In the genomic region with DNA sequence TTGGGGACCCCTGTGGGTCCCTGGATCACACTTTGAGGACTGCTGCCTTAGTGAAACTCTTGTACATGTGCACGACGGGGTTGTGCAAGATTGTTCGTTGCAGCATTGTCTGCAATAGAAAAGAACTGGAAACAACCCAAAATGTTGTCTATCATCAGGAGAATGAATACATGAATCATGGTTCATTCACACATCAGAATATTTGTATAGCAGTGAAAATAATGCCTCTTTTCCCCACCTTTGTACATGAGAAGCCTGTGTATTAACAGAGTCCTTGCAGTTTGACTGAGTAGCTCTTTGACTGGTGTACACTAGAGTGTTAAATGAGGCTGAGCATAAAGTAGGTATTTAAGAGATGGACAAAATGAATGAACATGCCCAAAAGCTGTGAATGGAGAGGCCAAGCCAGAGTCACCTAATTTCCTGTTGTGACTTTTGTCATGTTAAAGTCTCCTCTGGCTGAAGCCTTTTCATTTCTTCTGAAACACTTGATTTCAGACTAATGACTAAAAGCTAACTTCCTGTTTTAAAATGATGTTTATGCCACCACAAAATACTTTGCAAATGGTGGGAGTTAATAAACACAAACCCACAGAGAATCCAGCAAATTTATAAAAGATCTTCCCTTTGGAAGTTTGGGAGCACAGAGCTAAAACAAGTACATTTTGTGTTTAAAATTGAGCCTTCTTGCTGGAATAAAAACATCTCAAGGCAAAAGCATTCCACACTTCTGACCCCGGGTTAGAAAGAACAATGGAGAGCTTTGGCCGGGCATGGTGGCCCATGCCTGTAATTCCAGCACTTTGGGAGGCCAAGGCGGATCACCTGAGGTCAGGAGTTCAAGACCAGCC, we compare ENCODE assay signal across 1 cellular context.
TF ChIP-seq lines count a peak whose summit lies in the region.

No MANE protein-coding gene starts in this region.

TF ChIP-seq in GM12878, 131 proteins besides CTCF, POLR2A, EP300 and RAD21 (continued from another document and continues in another):
- TF ChIP-seq, protein P1, sequence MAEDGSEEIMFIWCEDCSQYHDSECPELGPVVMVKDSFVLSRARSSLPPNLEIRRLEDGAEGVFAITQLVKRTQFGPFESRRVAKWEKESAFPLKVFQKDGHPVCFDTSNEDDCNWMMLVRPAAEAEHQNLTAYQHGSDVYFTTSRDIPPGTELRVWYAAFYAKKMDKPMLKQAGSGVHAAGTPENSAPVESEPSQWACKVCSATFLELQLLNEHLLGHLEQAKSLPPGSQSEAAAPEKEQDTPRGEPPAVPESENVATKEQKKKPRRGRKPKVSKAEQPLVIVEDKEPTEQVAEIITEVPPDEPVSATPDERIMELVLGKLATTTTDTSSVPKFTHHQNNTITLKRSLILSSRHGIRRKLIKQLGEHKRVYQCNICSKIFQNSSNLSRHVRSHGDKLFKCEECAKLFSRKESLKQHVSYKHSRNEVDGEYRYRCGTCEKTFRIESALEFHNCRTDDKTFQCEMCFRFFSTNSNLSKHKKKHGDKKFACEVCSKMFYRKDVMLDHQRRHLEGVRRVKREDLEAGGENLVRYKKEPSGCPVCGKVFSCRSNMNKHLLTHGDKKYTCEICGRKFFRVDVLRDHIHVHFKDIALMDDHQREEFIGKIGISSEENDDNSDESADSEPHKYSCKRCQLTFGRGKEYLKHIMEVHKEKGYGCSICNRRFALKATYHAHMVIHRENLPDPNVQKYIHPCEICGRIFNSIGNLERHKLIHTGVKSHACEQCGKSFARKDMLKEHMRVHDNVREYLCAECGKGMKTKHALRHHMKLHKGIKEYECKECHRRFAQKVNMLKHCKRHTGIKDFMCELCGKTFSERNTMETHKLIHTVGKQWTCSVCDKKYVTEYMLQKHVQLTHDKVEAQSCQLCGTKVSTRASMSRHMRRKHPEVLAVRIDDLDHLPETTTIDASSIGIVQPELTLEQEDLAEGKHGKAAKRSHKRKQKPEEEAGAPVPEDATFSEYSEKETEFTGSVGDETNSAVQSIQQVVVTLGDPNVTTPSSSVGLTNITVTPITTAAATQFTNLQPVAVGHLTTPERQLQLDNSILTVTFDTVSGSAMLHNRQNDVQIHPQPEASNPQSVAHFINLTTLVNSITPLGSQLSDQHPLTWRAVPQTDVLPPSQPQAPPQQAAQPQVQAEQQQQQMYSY (CRISPR knock-in tag; IDR thresholded peaks at IDR 0.05): no peak
- TF ChIP-seq FOXK2 (IDR thresholded peaks at IDR 0.05) (no peak), MTA3 (IDR thresholded peaks at IDR 0.05; ENCODE audit: borderline replicate concordance, low read length) (0 out of 2 replicates have a peak, but pooled peaks have one; percentile 66), SREBF1 (IDR thresholded peaks at IDR 0.05; ENCODE audit: low read length) (no peak), MYC (IDR thresholded peaks at IDR 0.05; ENCODE audit: insufficient read depth, insufficient read length, insufficient replicate concordance, low read length, severe bottlenecking) (no peak), SIN3A (IDR thresholded peaks at IDR 0.05; ENCODE audit: low read depth, low read length) (no peak), NR2C1 (IDR thresholded peaks at IDR 0.05) (no peak), SP1 (IDR thresholded peaks at IDR 0.05; ENCODE audit: low read depth, low read length) (no peak), CBX3 (IDR thresholded peaks at IDR 0.05; ENCODE audit: borderline replicate concordance, low read depth) (no peak), SREBF2 (IDR thresholded peaks at IDR 0.05; ENCODE audit: low read length) (no peak), FOXM1 (IDR thresholded peaks at IDR 0.05; ENCODE audit: low read depth, low read length) (0 out of 2 replicates have a peak, but pooled peaks have one; percentile 43), ZZZ3 (IDR thresholded peaks at IDR 0.05; ENCODE audit: control insufficient read depth, insufficient read length, low read depth) (no peak), KAT2A (conservative IDR thresholded peaks at IDR 0.05; ENCODE audit: control insufficient read depth, low read depth, low read length) (no peak), YBX1 (IDR thresholded peaks at IDR 0.05) (no peak), NBN (IDR thresholded peaks at IDR 0.05) (0 out of 2 replicates have a peak, but pooled peaks have one; percentile 51), ZNF207 (IDR thresholded peaks at IDR 0.05; ENCODE audit: borderline replicate concordance) (no peak), HDAC6 (IDR thresholded peaks at IDR 0.05; ENCODE audit: unreplicated experiment) (no peak), ZNF24 (IDR thresholded peaks at IDR 0.05) (peak; percentile 94), EED (IDR thresholded peaks at IDR 0.05; ENCODE audit: low read depth) (peak; percentile 72; the same call in 1 of the 2 replicates), KLF5 (IDR thresholded peaks at IDR 0.05; ENCODE audit: partially characterized antibody) (no peak), GATAD2B (conservative IDR thresholded peaks at IDR 0.05; ENCODE audit: low read depth) (0 out of 2 replicates have a peak, but pooled peaks have one; percentile 56), SMARCA5 (IDR thresholded peaks at IDR 0.05) (peak; percentile 81), BMI1 (IDR thresholded peaks at IDR 0.05; ENCODE audit: borderline replicate concordance) (peak; percentile 56; the same call in 1 of the 2 replicates), DPF2 (IDR thresholded peaks at IDR 0.05) (peak; percentile 86), TCF7 (IDR thresholded peaks at IDR 0.05; ENCODE audit: borderline replicate concordance) (no peak), CREM (IDR thresholded peaks at IDR 0.05; ENCODE audit: low read depth) (0 out of 2 replicates have a peak, but pooled peaks have one; percentile 50), RCOR1 (conservative IDR thresholded peaks at IDR 0.05; ENCODE audit: low read depth, low read length) (no peak), MXI1 (IDR thresholded peaks at IDR 0.05; ENCODE audit: low read depth, low read length) (peak; percentile 37; the same call in 1 of the 2 replicates), ETV6 (conservative IDR thresholded peaks at IDR 0.05 in 1 of 2, IDR thresholded peaks at IDR 0.05 in 1 of 2; ENCODE audit: borderline replicate concordance in 1 of 2, low read depth in 1 of 2) (peak in 1 of 2 experiments; percentile 79; a peak in 2 of 4 replicates), RUNX3 (IDR thresholded peaks at IDR 0.05; ENCODE audit: low read length) (peak; percentile 84), TBL1XR1 (IDR thresholded peaks at IDR 0.05; ENCODE audit: low read depth, low read length) (peak; percentile 64), ASH2L (IDR thresholded peaks at IDR 0.05; ENCODE audit: borderline replicate concordance, low read depth) (0 out of 2 replicates have a peak, but pooled peaks have one; percentile 34), HDGF (IDR thresholded peaks at IDR 0.05) (0 out of 2 replicates have a peak, but pooled peaks have one; percentile 46), EGR1 (IDR thresholded peaks at IDR 0.05; ENCODE audit: borderline replicate concordance in 1 of 2, low read depth in 2 of 2, low read length in 2 of 2) (no peak), STAT3 (IDR thresholded peaks at IDR 0.05; ENCODE audit: low read depth, low read length) (no peak)
- TF ChIP-seq, protein P2, sequence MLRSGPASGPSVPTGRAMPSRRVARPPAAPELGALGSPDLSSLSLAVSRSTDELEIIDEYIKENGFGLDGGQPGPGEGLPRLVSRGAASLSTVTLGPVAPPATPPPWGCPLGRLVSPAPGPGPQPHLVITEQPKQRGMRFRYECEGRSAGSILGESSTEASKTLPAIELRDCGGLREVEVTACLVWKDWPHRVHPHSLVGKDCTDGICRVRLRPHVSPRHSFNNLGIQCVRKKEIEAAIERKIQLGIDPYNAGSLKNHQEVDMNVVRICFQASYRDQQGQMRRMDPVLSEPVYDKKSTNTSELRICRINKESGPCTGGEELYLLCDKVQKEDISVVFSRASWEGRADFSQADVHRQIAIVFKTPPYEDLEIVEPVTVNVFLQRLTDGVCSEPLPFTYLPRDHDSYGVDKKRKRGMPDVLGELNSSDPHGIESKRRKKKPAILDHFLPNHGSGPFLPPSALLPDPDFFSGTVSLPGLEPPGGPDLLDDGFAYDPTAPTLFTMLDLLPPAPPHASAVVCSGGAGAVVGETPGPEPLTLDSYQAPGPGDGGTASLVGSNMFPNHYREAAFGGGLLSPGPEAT (IDR thresholded peaks at IDR 0.05; ENCODE audit: low read depth): peak; percentile 72
- TF ChIP-seq, protein P3, sequence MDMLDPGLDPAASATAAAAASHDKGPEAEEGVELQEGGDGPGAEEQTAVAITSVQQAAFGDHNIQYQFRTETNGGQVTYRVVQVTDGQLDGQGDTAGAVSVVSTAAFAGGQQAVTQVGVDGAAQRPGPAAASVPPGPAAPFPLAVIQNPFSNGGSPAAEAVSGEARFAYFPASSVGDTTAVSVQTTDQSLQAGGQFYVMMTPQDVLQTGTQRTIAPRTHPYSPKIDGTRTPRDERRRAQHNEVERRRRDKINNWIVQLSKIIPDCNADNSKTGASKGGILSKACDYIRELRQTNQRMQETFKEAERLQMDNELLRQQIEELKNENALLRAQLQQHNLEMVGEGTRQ (IDR thresholded peaks at IDR 0.05; ENCODE audit: borderline replicate concordance, low read depth, low read length): no peak
- TF ChIP-seq, protein P4, sequence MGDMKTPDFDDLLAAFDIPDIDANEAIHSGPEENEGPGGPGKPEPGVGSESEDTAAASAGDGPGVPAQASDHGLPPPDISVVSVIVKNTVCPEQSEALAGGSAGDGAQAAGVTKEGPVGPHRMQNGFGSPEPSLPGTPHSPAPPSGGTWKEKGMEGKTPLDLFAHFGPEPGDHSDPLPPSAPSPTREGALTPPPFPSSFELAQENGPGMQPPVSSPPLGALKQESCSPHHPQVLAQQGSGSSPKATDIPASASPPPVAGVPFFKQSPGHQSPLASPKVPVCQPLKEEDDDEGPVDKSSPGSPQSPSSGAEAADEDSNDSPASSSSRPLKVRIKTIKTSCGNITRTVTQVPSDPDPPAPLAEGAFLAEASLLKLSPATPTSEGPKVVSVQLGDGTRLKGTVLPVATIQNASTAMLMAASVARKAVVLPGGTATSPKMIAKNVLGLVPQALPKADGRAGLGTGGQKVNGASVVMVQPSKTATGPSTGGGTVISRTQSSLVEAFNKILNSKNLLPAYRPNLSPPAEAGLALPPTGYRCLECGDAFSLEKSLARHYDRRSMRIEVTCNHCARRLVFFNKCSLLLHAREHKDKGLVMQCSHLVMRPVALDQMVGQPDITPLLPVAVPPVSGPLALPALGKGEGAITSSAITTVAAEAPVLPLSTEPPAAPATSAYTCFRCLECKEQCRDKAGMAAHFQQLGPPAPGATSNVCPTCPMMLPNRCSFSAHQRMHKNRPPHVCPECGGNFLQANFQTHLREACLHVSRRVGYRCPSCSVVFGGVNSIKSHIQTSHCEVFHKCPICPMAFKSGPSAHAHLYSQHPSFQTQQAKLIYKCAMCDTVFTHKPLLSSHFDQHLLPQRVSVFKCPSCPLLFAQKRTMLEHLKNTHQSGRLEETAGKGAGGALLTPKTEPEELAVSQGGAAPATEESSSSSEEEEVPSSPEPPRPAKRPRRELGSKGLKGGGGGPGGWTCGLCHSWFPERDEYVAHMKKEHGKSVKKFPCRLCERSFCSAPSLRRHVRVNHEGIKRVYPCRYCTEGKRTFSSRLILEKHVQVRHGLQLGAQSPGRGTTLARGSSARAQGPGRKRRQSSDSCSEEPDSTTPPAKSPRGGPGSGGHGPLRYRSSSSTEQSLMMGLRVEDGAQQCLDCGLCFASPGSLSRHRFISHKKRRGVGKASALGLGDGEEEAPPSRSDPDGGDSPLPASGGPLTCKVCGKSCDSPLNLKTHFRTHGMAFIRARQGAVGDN (IDR thresholded peaks at IDR 0.05): peak; percentile 97
- TF ChIP-seq, protein P5, sequence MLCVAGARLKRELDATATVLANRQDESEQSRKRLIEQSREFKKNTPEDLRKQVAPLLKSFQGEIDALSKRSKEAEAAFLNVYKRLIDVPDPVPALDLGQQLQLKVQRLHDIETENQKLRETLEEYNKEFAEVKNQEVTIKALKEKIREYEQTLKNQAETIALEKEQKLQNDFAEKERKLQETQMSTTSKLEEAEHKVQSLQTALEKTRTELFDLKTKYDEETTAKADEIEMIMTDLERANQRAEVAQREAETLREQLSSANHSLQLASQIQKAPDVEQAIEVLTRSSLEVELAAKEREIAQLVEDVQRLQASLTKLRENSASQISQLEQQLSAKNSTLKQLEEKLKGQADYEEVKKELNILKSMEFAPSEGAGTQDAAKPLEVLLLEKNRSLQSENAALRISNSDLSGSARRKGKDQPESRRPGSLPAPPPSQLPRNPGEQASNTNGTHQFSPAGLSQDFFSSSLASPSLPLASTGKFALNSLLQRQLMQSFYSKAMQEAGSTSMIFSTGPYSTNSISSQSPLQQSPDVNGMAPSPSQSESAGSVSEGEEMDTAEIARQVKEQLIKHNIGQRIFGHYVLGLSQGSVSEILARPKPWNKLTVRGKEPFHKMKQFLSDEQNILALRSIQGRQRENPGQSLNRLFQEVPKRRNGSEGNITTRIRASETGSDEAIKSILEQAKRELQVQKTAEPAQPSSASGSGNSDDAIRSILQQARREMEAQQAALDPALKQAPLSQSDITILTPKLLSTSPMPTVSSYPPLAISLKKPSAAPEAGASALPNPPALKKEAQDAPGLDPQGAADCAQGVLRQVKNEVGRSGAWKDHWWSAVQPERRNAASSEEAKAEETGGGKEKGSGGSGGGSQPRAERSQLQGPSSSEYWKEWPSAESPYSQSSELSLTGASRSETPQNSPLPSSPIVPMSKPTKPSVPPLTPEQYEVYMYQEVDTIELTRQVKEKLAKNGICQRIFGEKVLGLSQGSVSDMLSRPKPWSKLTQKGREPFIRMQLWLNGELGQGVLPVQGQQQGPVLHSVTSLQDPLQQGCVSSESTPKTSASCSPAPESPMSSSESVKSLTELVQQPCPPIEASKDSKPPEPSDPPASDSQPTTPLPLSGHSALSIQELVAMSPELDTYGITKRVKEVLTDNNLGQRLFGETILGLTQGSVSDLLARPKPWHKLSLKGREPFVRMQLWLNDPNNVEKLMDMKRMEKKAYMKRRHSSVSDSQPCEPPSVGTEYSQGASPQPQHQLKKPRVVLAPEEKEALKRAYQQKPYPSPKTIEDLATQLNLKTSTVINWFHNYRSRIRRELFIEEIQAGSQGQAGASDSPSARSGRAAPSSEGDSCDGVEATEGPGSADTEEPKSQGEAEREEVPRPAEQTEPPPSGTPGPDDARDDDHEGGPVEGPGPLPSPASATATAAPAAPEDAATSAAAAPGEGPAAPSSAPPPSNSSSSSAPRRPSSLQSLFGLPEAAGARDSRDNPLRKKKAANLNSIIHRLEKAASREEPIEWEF (IDR thresholded peaks at IDR 0.05; ENCODE audit: insufficient replicate concordance, low read depth, low read length): no peak
- TF ChIP-seq, protein P6, sequence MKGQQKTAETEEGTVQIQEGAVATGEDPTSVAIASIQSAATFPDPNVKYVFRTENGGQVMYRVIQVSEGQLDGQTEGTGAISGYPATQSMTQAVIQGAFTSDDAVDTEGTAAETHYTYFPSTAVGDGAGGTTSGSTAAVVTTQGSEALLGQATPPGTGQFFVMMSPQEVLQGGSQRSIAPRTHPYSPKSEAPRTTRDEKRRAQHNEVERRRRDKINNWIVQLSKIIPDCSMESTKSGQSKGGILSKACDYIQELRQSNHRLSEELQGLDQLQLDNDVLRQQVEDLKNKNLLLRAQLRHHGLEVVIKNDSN (IDR thresholded peaks at IDR 0.05; ENCODE audit: borderline replicate concordance, extremely low read length, insufficient read depth, low read depth, low read length): no peak
- TF ChIP-seq, protein P7, sequence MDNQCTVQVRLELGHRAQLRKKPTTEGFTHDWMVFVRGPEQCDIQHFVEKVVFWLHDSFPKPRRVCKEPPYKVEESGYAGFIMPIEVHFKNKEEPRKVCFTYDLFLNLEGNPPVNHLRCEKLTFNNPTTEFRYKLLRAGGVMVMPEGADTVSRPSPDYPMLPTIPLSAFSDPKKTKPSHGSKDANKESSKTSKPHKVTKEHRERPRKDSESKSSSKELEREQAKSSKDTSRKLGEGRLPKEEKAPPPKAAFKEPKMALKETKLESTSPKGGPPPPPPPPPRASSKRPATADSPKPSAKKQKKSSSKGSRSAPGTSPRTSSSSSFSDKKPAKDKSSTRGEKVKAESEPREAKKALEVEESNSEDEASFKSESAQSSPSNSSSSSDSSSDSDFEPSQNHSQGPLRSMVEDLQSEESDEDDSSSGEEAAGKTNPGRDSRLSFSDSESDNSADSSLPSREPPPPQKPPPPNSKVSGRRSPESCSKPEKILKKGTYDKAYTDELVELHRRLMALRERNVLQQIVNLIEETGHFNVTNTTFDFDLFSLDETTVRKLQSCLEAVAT (IDR thresholded peaks at IDR 0.05): peak; percentile 72; the same call in 1 of the 2 replicates
